In genomic region chr20:5821627-5822215, GRCh38 we compare ENCODE assay signal across 1 cellular context.
A peak's percentile ranks its signal among the peaks of the same experiment; 100 is the strongest.
TF ChIP-seq lines count a peak whose summit lies in the region.

No MANE protein-coding gene starts in this region.

TF ChIP-seq in HepG2, 621 proteins besides CTCF, POLR2A, EP300 and RAD21 (continued from another document and continues in another):
- TF ChIP-seq MAZ (IDR thresholded peaks at IDR 0.05; ENCODE audit: borderline replicate concordance, low read depth, low read length) = no peak
- TF ChIP-seq MAZ (CRISPR knock-in tag; IDR thresholded peaks at IDR 0.05; ENCODE audit: low read depth) = peak; percentile 69
- no peak for TF ChIP-seq ZNF496 (CRISPR knock-in tag; IDR thresholded peaks at IDR 0.05; ENCODE audit: insufficient replicate concordance)
- TF ChIP-seq SCMH1 (CRISPR knock-in tag; IDR thresholded peaks at IDR 0.05; ENCODE audit: borderline replicate concordance) = no peak
- TF ChIP-seq PHF20 (CRISPR knock-in tag; IDR thresholded peaks at IDR 0.05) = no peak
- TF ChIP-seq ZNF597 (CRISPR knock-in tag; IDR thresholded peaks at IDR 0.05) = no peak
- TF ChIP-seq NR2F6 (IDR thresholded peaks at IDR 0.05) = peak; percentile 75
- TF ChIP-seq NR2F6 (CRISPR knock-in tag; IDR thresholded peaks at IDR 0.05) = peak; percentile 93
- TF ChIP-seq RCOR2 (CRISPR knock-in tag; IDR thresholded peaks at IDR 0.05) = peak; percentile 80
- TF ChIP-seq ZNF337 (CRISPR knock-in tag; IDR thresholded peaks at IDR 0.05; ENCODE audit: borderline replicate concordance, low read depth) = no peak
- peak; percentile 88 for TF ChIP-seq ERF (CRISPR knock-in tag; IDR thresholded peaks at IDR 0.05)
- TF ChIP-seq ZNF136 (CRISPR knock-in tag; IDR thresholded peaks at IDR 0.05; ENCODE audit: low read depth) = no peak
- TF ChIP-seq SRF (IDR thresholded peaks at IDR 0.05; ENCODE audit: low read depth, low read length) = no peak
- peak; percentile 88; the same call in 1 of the 2 replicates for TF ChIP-seq ZNF232 (CRISPR knock-in tag; IDR thresholded peaks at IDR 0.05; ENCODE audit: borderline replicate concordance)
- TF ChIP-seq MIER3 (CRISPR knock-in tag; IDR thresholded peaks at IDR 0.05; ENCODE audit: borderline replicate concordance) = peak; percentile 84
- TF ChIP-seq ZNF205 (CRISPR knock-in tag; IDR thresholded peaks at IDR 0.05) = peak; percentile 69; the same call in 1 of the 2 replicates
- no peak for TF ChIP-seq FOXP1 (IDR thresholded peaks at IDR 0.05)
- TF ChIP-seq FOXP1 (CRISPR knock-in tag; IDR thresholded peaks at IDR 0.05) = no peak; the same call in 1 of the 2 replicates
- TF ChIP-seq ZNF18 (CRISPR knock-in tag; IDR thresholded peaks at IDR 0.05; ENCODE audit: insufficient replicate concordance) = peak; percentile 60
- TF ChIP-seq ETV5 (CRISPR knock-in tag; IDR thresholded peaks at IDR 0.05; ENCODE audit: borderline replicate concordance) = peak; percentile 75
- TF ChIP-seq ZNF577 (CRISPR knock-in tag; IDR thresholded peaks at IDR 0.05; ENCODE audit: borderline replicate concordance, low read depth) = 0 out of 2 replicates have a peak, but pooled peaks have one; percentile 62
- no peak; the same call in 1 of the 2 replicates for TF ChIP-seq SATB2 (CRISPR knock-in tag; IDR thresholded peaks at IDR 0.05)
- TF ChIP-seq ZNF747 (CRISPR knock-in tag; IDR thresholded peaks at IDR 0.05; ENCODE audit: borderline replicate concordance) = peak; percentile 93
- no peak for TF ChIP-seq CREBL2 (CRISPR knock-in tag; IDR thresholded peaks at IDR 0.05; ENCODE audit: borderline replicate concordance)
- no peak for TF ChIP-seq REXO4 (CRISPR knock-in tag; IDR thresholded peaks at IDR 0.05; ENCODE audit: borderline replicate concordance)
- TF ChIP-seq CCAR2 (optimal IDR thresholded peaks at IDR 0.05; ENCODE audit: low read depth, low read length) = no peak
- TF ChIP-seq ZNF775 (CRISPR knock-in tag; IDR thresholded peaks at IDR 0.05; ENCODE audit: borderline replicate concordance) = no peak; the same call in 1 of the 2 replicates
- no peak for TF ChIP-seq ATF1 (CRISPR knock-in tag; IDR thresholded peaks at IDR 0.05)
- peak in 1 of 2 experiments; percentile 61; a peak in 1 of 4 replicates for TF ChIP-seq KLF16 (CRISPR knock-in tag; IDR thresholded peaks at IDR 0.05)
- no peak for TF ChIP-seq TCF12 (IDR thresholded peaks at IDR 0.05)
- no peak for TF ChIP-seq TCF12 (CRISPR knock-in tag; IDR thresholded peaks at IDR 0.05)
- peak; percentile 78 for TF ChIP-seq ZNF12 (CRISPR knock-in tag; IDR thresholded peaks at IDR 0.05)
- peak; percentile 71; the same call in 1 of the 2 replicates for TF ChIP-seq KLF12 (CRISPR knock-in tag; IDR thresholded peaks at IDR 0.05; ENCODE audit: borderline replicate concordance)
- TF ChIP-seq MEIS1 (CRISPR knock-in tag; IDR thresholded peaks at IDR 0.05; ENCODE audit: borderline replicate concordance) = peak; percentile 98; the same call in 1 of the 2 replicates
- peak; percentile 81 for TF ChIP-seq FOXP4 (CRISPR knock-in tag; IDR thresholded peaks at IDR 0.05)
- TF ChIP-seq GPN1 (CRISPR knock-in tag; IDR thresholded peaks at IDR 0.05; ENCODE audit: borderline replicate concordance) = no peak
- no peak for TF ChIP-seq ZNF280B (CRISPR knock-in tag; IDR thresholded peaks at IDR 0.05; ENCODE audit: borderline replicate concordance)
- peak; percentile 68; the same call in 1 of the 2 replicates for TF ChIP-seq SPEN (CRISPR knock-in tag; IDR thresholded peaks at IDR 0.05; ENCODE audit: low read depth)
- TF ChIP-seq NR3C1 (CRISPR knock-in tag; IDR thresholded peaks at IDR 0.05) = no peak
- no peak for TF ChIP-seq ZNF639 (CRISPR knock-in tag; conservative IDR thresholded peaks at IDR 0.05)
- no peak for TF ChIP-seq ZNF781 (CRISPR knock-in tag; IDR thresholded peaks at IDR 0.05; ENCODE audit: borderline replicate concordance, not compliant biosample characterization)
- TF ChIP-seq TFE3 (CRISPR knock-in tag; IDR thresholded peaks at IDR 0.05) = peak; percentile 54; the same call in 1 of the 2 replicates
- no peak for TF ChIP-seq LRRFIP1 (CRISPR knock-in tag; conservative IDR thresholded peaks at IDR 0.05)
- TF ChIP-seq ZNF550 (CRISPR knock-in tag; IDR thresholded peaks at IDR 0.05; ENCODE audit: borderline replicate concordance) = 0 out of 2 replicates have a peak, but pooled peaks have one; percentile 44
- peak; percentile 41; the same call in 1 of the 2 replicates for TF ChIP-seq NFYC (CRISPR knock-in tag; IDR thresholded peaks at IDR 0.05)
- TF ChIP-seq ATF7-NPFF (CRISPR knock-in tag; IDR thresholded peaks at IDR 0.05; ENCODE audit: low read depth) = no peak
- 0 out of 2 replicates have a peak, but pooled peaks have one; percentile 28 for TF ChIP-seq ZNF773 (CRISPR knock-in tag; IDR thresholded peaks at IDR 0.05; ENCODE audit: borderline replicate concordance)
- no peak for TF ChIP-seq GABPA (IDR thresholded peaks at IDR 0.05; ENCODE audit: low read depth, low read length)
- peak; percentile 46 for TF ChIP-seq GABPA (CRISPR knock-in tag; IDR thresholded peaks at IDR 0.05; ENCODE audit: low read depth)
- no peak for TF ChIP-seq ZNF484 (CRISPR knock-in tag; IDR thresholded peaks at IDR 0.05; ENCODE audit: borderline replicate concordance, low read depth)
- peak; percentile 42; the same call in 1 of the 2 replicates for TF ChIP-seq GABPB1 (CRISPR knock-in tag; IDR thresholded peaks at IDR 0.05)
- no peak for TF ChIP-seq CREB1 (IDR thresholded peaks at IDR 0.05)
- TF ChIP-seq CREB1 (CRISPR knock-in tag; IDR thresholded peaks at IDR 0.05) = no peak
- TF ChIP-seq ZNF737 (CRISPR knock-in tag; IDR thresholded peaks at IDR 0.05; ENCODE audit: borderline replicate concordance) = peak; percentile 80; the same call in 1 of the 2 replicates
- no peak for TF ChIP-seq PCBP1 (IDR thresholded peaks at IDR 0.05; ENCODE audit: borderline replicate concordance, low read depth, low read length)
- TF ChIP-seq HNRNPL (IDR thresholded peaks at IDR 0.05; ENCODE audit: low read depth, low read length) = no peak
- TF ChIP-seq ZNF431 (CRISPR knock-in tag; IDR thresholded peaks at IDR 0.05; ENCODE audit: borderline replicate concordance, low read depth) = peak; percentile 35; the same call in 1 of the 2 replicates
